8 cellular contexts compared by ENCODE assay signal in genomic region chr6:125791151-125791819, GRCh38. TPM values are rescaled to one million over a fixed set of nuclear protein-coding genes. Genes with fewer than 3 reads are reported as not detected.
A peak's percentile ranks its signal among the peaks of the same experiment; 100 is the strongest.
DNase-seq lines count a peak whose midpoint lies in the region; ATAC-seq and TF ChIP-seq lines count a peak whose summit lies in the region.

No MANE protein-coding gene starts in this region.

- peak overlapping the region; percentile 91 for H3K27ac Mint-ChIP-seq in CD4-positive, alpha-beta T cell
- peak overlapping the region; percentile 89 for H3K27ac Mint-ChIP-seq in activated CD8-positive, alpha-beta T cell treated with anti-CD3 and anti-CD28 coated beads for 36 hours
- peak overlapping the region; percentile 89 for H3K27ac Mint-ChIP-seq in type B pancreatic cell

- H3K9me3 ChIP-seq in CD4-positive, alpha-beta T cell (ENCODE audit: control insufficient read depth, low read length) = no peaks in the 10 kb centered on the region
- H3K9me3 ChIP-seq in mucosa of stomach (ENCODE audit: control insufficient read depth, low read length) = no peaks in the 10 kb centered on the region

- H3K27me3 Mint-ChIP-seq in CD4-positive, alpha-beta T cell = no peaks in the 10 kb centered on the region
- H3K27me3 Mint-ChIP-seq in activated CD8-positive, alpha-beta T cell treated with anti-CD3 and anti-CD28 coated beads for 36 hours = no peaks in the 10 kb centered on the region
- H3K27me3 Mint-ChIP-seq in type B pancreatic cell = no peaks in the 10 kb centered on the region

- POLR2A ChIA-PET in CD4-positive, alpha-beta T cell (lab: Charles Lee) = interaction anchor here (0.5 to 4.7 kb wide), 58 partner anchors 8 to 1553 kb away, joined by 3 to 528 read pairs (median 6); partner anchors contain the start of genes ECHDC1, HDDC2, HEY2 and HINT3
- POLR2A ChIA-PET in activated CD8-positive, alpha-beta T cell treated with anti-CD3 and anti-CD28 coated beads for 36 hours (lab: Charles Lee) = interaction anchor here (1.0 to 5.9 kb wide), 10 partner anchors 10 to 183 kb away, joined by 3 to 124 read pairs (median 6); partner anchors contain the start of gene HINT3

- H3K4me3 Mint-ChIP-seq in CD4-positive, alpha-beta T cell = peak overlapping the region; percentile 93
- H3K4me3 Mint-ChIP-seq in activated CD8-positive, alpha-beta T cell treated with anti-CD3 and anti-CD28 coated beads for 36 hours = peak overlapping the region; percentile 94
- peak overlapping the region; percentile 93 for H3K4me3 Mint-ChIP-seq in type B pancreatic cell

- ATAC-seq in CD4-positive, alpha-beta T cell (ENCODE audit: poor library complexity) = peak; percentile 48
- ATAC-seq in GM19023 (IDR thresholded peaks at IDR 0.05; ENCODE audit: unreplicated experiment) (peak; percentile 39), HG03175 (IDR thresholded peaks at IDR 0.05; ENCODE audit: unreplicated experiment) (peak; percentile 44)
- ATAC-seq in activated CD8-positive, alpha-beta T cell treated with anti-CD3 and anti-CD28 coated beads for 36 hours = peak; percentile 28

- no peaks in the 10 kb centered on the region for H3K36me3 ChIP-seq in mucosa of stomach (ENCODE audit: control insufficient read depth, insufficient read depth, low read length)

- CTCF ChIA-PET in CD4-positive, alpha-beta T cell (lab: Charles Lee) = interaction anchor here (0.6 to 3.8 kb wide), 18 partner anchors 10 to 1725 kb away, joined by 3 to 72 read pairs (median 4); partner anchors contain the start of genes HDDC2, HINT3 and RNF146
- CTCF ChIA-PET in activated CD8-positive, alpha-beta T cell treated with anti-CD3 and anti-CD28 coated beads for 36 hours (lab: Charles Lee) = interaction anchor here (0.6 to 5.9 kb wide), 32 partner anchors 8 to 549 kb away, joined by 3 to 75 read pairs (median 5); partner anchors contain the start of genes CENPW, HINT3 and TRMT11

- peak; percentile 65 for TF ChIP-seq CTCF in CD4-positive, alpha-beta T cell (IDR thresholded peaks at IDR 0.05)
- peak; percentile 62 for TF ChIP-seq CTCF in activated CD8-positive, alpha-beta T cell treated with anti-CD3 and anti-CD28 coated beads for 36 hours (IDR thresholded peaks at IDR 0.05)
- TF ChIP-seq CTCF in type B pancreatic cell (conservative IDR thresholded peaks at IDR 0.05) = peak; percentile 71

- H3K4me1 Mint-ChIP-seq in CD4-positive, alpha-beta T cell (ENCODE audit: low read depth) = peaks cover 65% of the 10 kb centered on the region
- peaks cover 56% of the 10 kb centered on the region for H3K4me1 Mint-ChIP-seq in activated CD8-positive, alpha-beta T cell treated with anti-CD3 and anti-CD28 coated beads for 36 hours (ENCODE audit: low read depth)
- peaks cover 21% of the 10 kb centered on the region for H3K4me1 Mint-ChIP-seq in type B pancreatic cell (ENCODE audit: unreplicated experiment)

- intact Hi-C loops in CD4-positive, alpha-beta T cell (cut with DNase I, micrococcal nuclease) = loop anchor here (1.0 to 5.0 kb wide), 5 partner anchors 10 to 166 kb away; no protein-coding TSS in a partner anchor
- intact Hi-C loops in activated CD8-positive, alpha-beta T cell treated with anti-CD3 and anti-CD28 coated beads for 36 hours (cut with micrococcal nuclease) = loop anchor here (5.0 kb wide), 1 partner anchor 126 kb away; no protein-coding TSS in a partner anchor

- peak overlapping the region; percentile 69 for H3K4me3 ChIP-seq in mucosa of stomach (ENCODE audit: low read length)

- H3K36me3 Mint-ChIP-seq in CD4-positive, alpha-beta T cell (ENCODE audit: low read depth) = peaks cover 22% of the 10 kb centered on the region
- H3K36me3 Mint-ChIP-seq in activated CD8-positive, alpha-beta T cell treated with anti-CD3 and anti-CD28 coated beads for 36 hours (ENCODE audit: low read depth) = peaks cover 27% of the 10 kb centered on the region
- H3K36me3 Mint-ChIP-seq in type B pancreatic cell = no peaks in the 10 kb centered on the region

- peak; percentile 21 to 47 (median 36) for DNase-seq in CD4-positive, alpha-beta T cell
- peak; percentile 66 for DNase-seq in NCI-H526 treated with DMSO at 0.1 percent for 48 hours (lab: John Stamatoyannopoulos, UW)
- DNase-seq in activated CD8-positive, alpha-beta T cell treated with anti-CD3 and anti-CD28 coated beads for 36 hours = peak; percentile 65
- peak; percentile 67 to 75 for DNase-seq in erythroblast (lab: John Stamatoyannopoulos, UW)
- DNase-seq in type B pancreatic cell (ENCODE audit: extremely low spot score, unreplicated experiment) = no peak

- no peaks in the 10 kb centered on the region for H3K9me3 Mint-ChIP-seq in CD4-positive, alpha-beta T cell
- H3K9me3 Mint-ChIP-seq in activated CD8-positive, alpha-beta T cell treated with anti-CD3 and anti-CD28 coated beads for 36 hours = no peaks in the 10 kb centered on the region
- H3K9me3 Mint-ChIP-seq in type B pancreatic cell = no peaks in the 10 kb centered on the region

- no peaks in the 10 kb centered on the region for H3K27me3 ChIP-seq in CD4-positive, alpha-beta T cell (ENCODE audit: control insufficient read depth, insufficient read depth, low read length)
- H3K27me3 ChIP-seq in mucosa of stomach (ENCODE audit: control insufficient read depth, insufficient read depth, low read length) = no peaks in the 10 kb centered on the region

- peak overlapping the region; percentile 91 for H3K9ac ChIP-seq in mucosa of stomach (ENCODE audit: low read length)

- TF ChIP-seq POLR2A in erythroblast (IDR thresholded peaks at IDR 0.05; ENCODE audit: low read length) = no peak

- H3K4me1 ChIP-seq in mucosa of stomach (ENCODE audit: control insufficient read depth, insufficient read depth, low read length) = peaks cover 14% of the 10 kb centered on the region

- H3K27ac ChIP-seq in CD4-positive, alpha-beta T cell (ENCODE audit: low read depth, low read length) = peak overlapping the region; percentile 82

RNA-seq across cellular contexts. Expression of gene NCOA7, which starts 0.5 kb away (rescaled TPM):
- total RNA-seq in CD4-positive, alpha-beta T cell = 10 to 100 TPM; 34.6 to 35.7 TPM
- total RNA-seq in activated CD8-positive, alpha-beta T cell treated with anti-CD3 and anti-CD28 coated beads for 36 hours = 10 to 100 TPM; 43.4 to 44.9 TPM
- total RNA-seq in type B pancreatic cell (ENCODE audit: low replicate concordance) = 29.9 and 54.0 TPM in 2 replicates

RNA-seq across cellular contexts. Expression of gene HEY2, which starts 41.9 kb away (rescaled TPM):
- under 1 TPM; 0.08 to 0.30 TPM for total RNA-seq in CD4-positive, alpha-beta T cell
- total RNA-seq in activated CD8-positive, alpha-beta T cell treated with anti-CD3 and anti-CD28 coated beads for 36 hours = not detected
- total RNA-seq in type B pancreatic cell (ENCODE audit: low replicate concordance) = 10.0 and 11.3 TPM in 2 replicates
